In the genomic region with DNA sequence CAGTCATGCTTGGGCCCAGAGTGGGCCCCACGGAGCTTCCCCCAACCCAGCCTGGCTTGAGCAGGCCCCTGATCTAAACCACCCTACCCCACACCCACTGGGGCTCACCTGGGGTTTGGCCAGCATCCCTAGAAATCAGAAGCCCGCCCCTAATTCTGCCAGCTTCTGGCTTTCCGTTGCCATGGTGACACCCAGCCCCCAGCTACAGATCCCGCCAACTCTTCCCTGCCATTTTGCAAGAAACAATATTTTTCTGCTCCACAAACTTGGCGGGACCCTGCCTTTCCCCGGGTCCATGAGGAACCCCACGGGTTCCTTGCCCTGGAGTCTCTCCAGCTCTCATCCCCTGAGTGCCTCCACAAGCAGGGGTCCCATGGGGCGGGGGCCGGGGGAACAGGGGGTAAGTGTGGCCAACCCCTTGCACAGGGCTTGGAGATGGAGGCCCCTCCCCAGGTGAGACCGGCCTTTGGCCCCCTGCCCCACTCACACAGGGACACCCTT, we compare ENCODE assay signal across 16 cellular contexts.
DNase-seq lines count a peak whose midpoint lies in the region; ATAC-seq, FAIRE-seq and TF ChIP-seq lines count a peak whose summit lies in the region.
"Had no signal": no experiment of that assay in that cellular context is flagged by ENCODE, and none has a peak within 500 bp of the region (broad histone marks: within the 10 kb centered on the region; RNA-seq: fewer than 3 reads in every experiment).

No MANE protein-coding gene starts in this region.

- no peak for ATAC-seq in pancreas
- no peak for ATAC-seq in activated T-helper 17 cell treated with anti-CD3 and anti-CD28 coated beads, Interleukin-2, amount 50 U/mL, for 72 hours (replicated peaks)
- ATAC-seq: activated CD8-positive, alpha-beta memory T cell treated with anti-CD3 and anti-CD28 coated beads, Interleukin-2, amount 10 ng/mL, durations not matched to agents 7 days and 5 days; naive thymus-derived CD4-positive, alpha-beta T cell had no signal

- no peak for TF ChIP-seq CTCF in pancreas (IDR thresholded peaks at IDR 0.05)

- no peaks in the 10 kb centered on the region for H3K27me3 ChIP-seq in pancreas

- H3K36me3 Mint-ChIP-seq in activated T-helper 17 cell treated with anti-CD3 and anti-CD28 coated beads, Interleukin-2, amount 50 U/mL, for 72 hours (ENCODE audit: low read depth): no peaks in the 10 kb centered on the region
- H3K36me3 Mint-ChIP-seq: activated CD8-positive, alpha-beta memory T cell treated with anti-CD3 and anti-CD28 coated beads, Interleukin-2, amount 10 ng/mL, durations not matched to agents 7 days and 5 days had no signal

- no peaks in the 10 kb centered on the region for H3K9me3 ChIP-seq in pancreas

- intact Hi-C loops in head of caudate nucleus (cut with DNase I): no loop called here
- intact Hi-C loops in pancreas (cut with DNase I): no loop called here

- FAIRE-seq in pancreas (lab: Jason Lieb, UNC): no peak
- FAIRE-seq: H54 had no signal

- 95 to 96% methylated on average over 10 of the region's 10 CpGs for WGBS in pancreas, 2 donors

- H3K4me3 ChIP-seq in pancreas: no peak overlapping the region
- H3K4me3 ChIP-seq: lung had no signal

- no peaks in the 10 kb centered on the region for H3K27me3 Mint-ChIP-seq in activated T-helper 17 cell treated with anti-CD3 and anti-CD28 coated beads, Interleukin-2, amount 50 U/mL, for 72 hours

- no peak overlapping the region for H3K27ac ChIP-seq in pancreas
- H3K27ac ChIP-seq: C4-2B, RWPE1 had no signal

- no peak overlapping the region for H3K27ac Mint-ChIP-seq in activated T-helper 17 cell treated with anti-CD3 and anti-CD28 coated beads, Interleukin-2, amount 50 U/mL, for 72 hours
- H3K27ac Mint-ChIP-seq: activated CD8-positive, alpha-beta memory T cell treated with anti-CD3 and anti-CD28 coated beads, Interleukin-2, amount 10 ng/mL, durations not matched to agents 7 days and 5 days; naive thymus-derived CD4-positive, alpha-beta T cell had no signal

- H3K4me3 Mint-ChIP-seq in activated T-helper 17 cell treated with anti-CD3 and anti-CD28 coated beads, Interleukin-2, amount 50 U/mL, for 72 hours: no peak overlapping the region
- H3K4me3 Mint-ChIP-seq: activated CD8-positive, alpha-beta memory T cell treated with anti-CD3 and anti-CD28 coated beads, Interleukin-2, amount 10 ng/mL, durations not matched to agents 7 days and 5 days; naive thymus-derived CD4-positive, alpha-beta T cell had no signal

- no peaks in the 10 kb centered on the region for H3K9me3 Mint-ChIP-seq in activated T-helper 17 cell treated with anti-CD3 and anti-CD28 coated beads, Interleukin-2, amount 50 U/mL, for 72 hours

- DNase-seq in stimulated activated CD4-positive, alpha-beta T cell treated with anti-CD3 and anti-CD28 coated beads, Interleukin-4, amount 100 ng/mL, for 1 hour: peak; percentile 1
- no peak for DNase-seq in stimulated activated CD4-positive, alpha-beta T cell treated with anti-CD3 and anti-CD28 coated beads, Interleukin-2, amount 100 ng/mL, for 48 hours
- DNase-seq in head of caudate nucleus: peak in 23 of 42 donors; percentile 1 to 37 (median 9)
- DNase-seq in pancreas: peak in 5 of 6 donors; percentile 1 to 50 (median 19)
- DNase-seq in amygdala (lab: John Stamatoyannopoulos, UW): no peak
- DNase-seq in hippocampal formation (lab: John Stamatoyannopoulos, UW): no peak
- DNase-seq: DMS153; naive thymus-derived CD4-positive, alpha-beta T cell; NCI-H1436; stimulated activated CD4-positive, alpha-beta T cell treated with anti-CD3 and anti-CD28 coated beads, Interleukin-2, amount 100 ng/mL, for 24 hours had no signal

- no peaks in the 10 kb centered on the region for H3K4me1 ChIP-seq in pancreas

- H3K4me1 Mint-ChIP-seq in activated T-helper 17 cell treated with anti-CD3 and anti-CD28 coated beads, Interleukin-2, amount 50 U/mL, for 72 hours: peaks cover 6% of the 10 kb centered on the region
- H3K4me1 Mint-ChIP-seq: activated CD8-positive, alpha-beta memory T cell treated with anti-CD3 and anti-CD28 coated beads, Interleukin-2, amount 10 ng/mL, durations not matched to agents 7 days and 5 days had no signal

- no peaks in the 10 kb centered on the region for H3K36me3 ChIP-seq in pancreas

Comparison
In these comparisons a context has a peak if more than half of its experiments do, and no peak if none do; other contexts are left out.
1. DNase-seq: peak in stimulated activated CD4-positive, alpha-beta T cell treated with anti-CD3 and anti-CD28 coated beads, Interleukin-4, amount 100 ng/mL, for 1 hour (single experiment), head of caudate nucleus (23 of 42) and pancreas (5 of 6); none in stimulated activated CD4-positive, alpha-beta T cell treated with anti-CD3 and anti-CD28 coated beads, Interleukin-2, amount 100 ng/mL, for 48 hours (0 of 2), amygdala (0 of 56) and hippocampal formation (0 of 2).